8 cellular contexts compared by ENCODE assay signal in the genomic region with DNA sequence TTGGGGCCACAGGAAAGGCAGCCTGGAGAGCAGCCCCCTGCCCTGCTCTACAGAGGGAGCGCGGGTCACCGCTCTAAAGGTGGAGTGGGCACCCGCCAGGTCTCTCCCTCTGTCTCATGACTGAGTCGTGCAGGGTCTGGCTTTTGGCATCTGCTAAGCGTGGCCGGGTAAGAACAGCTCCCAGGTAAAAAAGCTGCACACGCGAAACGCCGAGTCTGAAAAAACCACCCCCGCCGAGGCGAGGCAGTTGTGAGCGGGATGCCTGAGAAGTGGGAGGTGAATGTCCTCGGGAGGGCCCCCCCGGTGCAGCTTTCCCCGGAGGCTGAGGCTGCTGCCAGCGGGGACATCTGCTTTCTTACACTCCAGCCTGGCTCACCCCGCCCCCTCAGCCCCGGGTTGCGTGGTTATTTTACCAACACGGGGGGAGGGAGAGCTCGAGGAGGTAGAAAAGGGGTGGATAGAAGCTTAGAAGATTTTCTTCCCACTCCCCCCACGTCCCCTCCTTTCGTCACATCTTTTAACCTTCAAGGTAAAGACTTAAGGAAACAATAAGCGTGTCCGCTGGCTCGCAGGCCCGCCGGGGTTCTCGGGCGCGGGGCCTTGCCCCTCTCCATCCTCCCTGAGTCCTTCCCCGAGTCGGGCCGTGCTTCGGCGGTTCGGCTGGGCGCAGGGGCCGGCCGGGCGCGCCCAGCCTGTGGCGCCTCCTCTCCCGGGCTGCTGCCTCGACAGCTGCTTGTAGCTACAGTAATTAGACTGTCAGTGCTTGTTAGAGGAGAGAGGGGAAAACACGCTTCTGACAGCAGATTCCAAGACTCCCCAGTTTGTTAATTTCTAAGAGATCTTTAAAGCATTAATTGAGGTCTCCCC.
DNase-seq lines count a peak whose midpoint lies in the region; TF ChIP-seq lines count a peak whose summit lies in the region.

No MANE protein-coding gene starts in this region.

- no peak overlapping the region for H2BK12ac ChIP-seq in H9 (ENCODE audit: insufficient read length, low read depth, low read length)

- H3K36me3 ChIP-seq in ectodermal cell (ENCODE audit: control insufficient read depth, insufficient read depth, low read length) = no peaks in the 10 kb centered on the region

- in situ Hi-C loops in G401 (cut with HindIII; ENCODE audit: low sequenced_read_pairs) (no loop called here), KBM-7 (cut with MboI; ENCODE audit: low pct_unique_long_range_greater_than_20kb, low sequenced_read_pairs) (no loop called here)

- peaks cover 52% of the 10 kb centered on the region for H3K27me3 Mint-ChIP-seq in H9 (ENCODE audit: low read depth)

- H4K20me1 ChIP-seq in H9 (ENCODE audit: control insufficient read depth, insufficient read depth, insufficient read length) = no peaks in the 10 kb centered on the region

- no peaks in the 10 kb centered on the region; the same call in 1 of the 2 replicates for H3K27me3 ChIP-seq in H9 (ENCODE audit: insufficient read depth, low read length)
- H3K27me3 ChIP-seq in ectodermal cell (ENCODE audit: control insufficient read depth, insufficient read depth, low read length, poor library complexity, severe bottlenecking) = peaks cover 37% of the 10 kb centered on the region

- H3K27ac Mint-ChIP-seq in H9 = no peak overlapping the region; a peak in 1 of 7 replicates

- H4K91ac ChIP-seq in H9 (ENCODE audit: insufficient read length, low read depth, low read length) = no peak overlapping the region

- no peak overlapping the region for H4K8ac ChIP-seq in H9 (replicated peaks; ENCODE audit: insufficient read length, low read depth, low read length)

- no peak overlapping the region for H2BK120ac ChIP-seq in H9 (ENCODE audit: low read depth, low read length, poor library complexity, severe bottlenecking)

- H3K14ac ChIP-seq in H9 (ENCODE audit: insufficient read depth, low read length) = no peak overlapping the region

- peak overlapping the region; percentile 42 for H3K4me3 ChIP-seq in ectodermal cell (ENCODE audit: insufficient read depth, low read depth, low read length)

- WGBS in H9 (ENCODE audit: extremely low coverage, insufficient read length, low lambda C conversion rate) = no CpG with 5 or more reads among the region's 49 CpGs
- WGBS in ectodermal cell, 2 experiments = 1% methylated on average over 45 to 46 of the region's 49 CpGs

- H3K36me3 Mint-ChIP-seq in H9 (ENCODE audit: insufficient read depth in 1 of 3, low read depth in 3 of 3) = no peaks in the 10 kb centered on the region; a peak in 1 of 7 replicates

- H3K79me2 ChIP-seq in H9 (ENCODE audit: insufficient read depth, low read length) = no peaks in the 10 kb centered on the region

- H3K9me3 ChIP-seq in H9 (ENCODE audit: control insufficient read depth, low read depth, low read length) (no peaks in the 10 kb centered on the region), ectodermal cell (ENCODE audit: control insufficient read depth, low read length) (no peaks in the 10 kb centered on the region)

- peak overlapping the region; percentile 32 for H3K4me2 ChIP-seq in H9 (ENCODE audit: insufficient read depth, insufficient read length, low read length)

- no peak overlapping the region for H2BK15ac ChIP-seq in H9 (ENCODE audit: low read depth, low read length)

- no peak overlapping the region for H3T11ph ChIP-seq in H9 (ENCODE audit: low read length)

- no peak overlapping the region for H2BK20ac ChIP-seq in H9 (ENCODE audit: low read depth, low read length, poor library complexity, severe bottlenecking)

- H3K18ac ChIP-seq in H9 (ENCODE audit: insufficient read length, low read depth, low read length) = no peak overlapping the region

- no peak overlapping the region for H3K56ac ChIP-seq in H9 (ENCODE audit: insufficient read length, low read depth, low read length)

- H3K9ac ChIP-seq in H9 (ENCODE audit: extremely low read depth, insufficient read length, low read length) = no peak overlapping the region

- no peak overlapping the region for H2BK5ac ChIP-seq in H9 (ENCODE audit: insufficient read length, low read length)

- H2AFZ ChIP-seq in H9 (ENCODE audit: low read length) = no peak overlapping the region

- H3K4me3 Mint-ChIP-seq in H9 = peak overlapping the region; percentile 72 to 90

- H3K27ac ChIP-seq in H9 (ENCODE audit: insufficient read length, low read depth, low read length) (no peak overlapping the region), ectodermal cell (ENCODE audit: insufficient read depth, low read depth, low read length, poor library complexity, severe bottlenecking) (no peak overlapping the region)

- no peak overlapping the region for H3K23ac ChIP-seq in H9 (ENCODE audit: insufficient read length, low read depth, low read length)

- peaks cover 17 to 21% of the 10 kb centered on the region in 2 experiments for H3K4me1 Mint-ChIP-seq in H9

- peak; percentile 67 for DNase-seq in G401 (ENCODE audit: low spot score)
- DNase-seq in H9 = peak; percentile 41
- peak; percentile 72 for DNase-seq in NCI-H1694 (lab: John Stamatoyannopoulos, UW)
- DNase-seq in activated CD4-positive, alpha-beta T cell treated with anti-CD3 and anti-CD28 coated beads, Interleukin-2, amount 50 U/mL, for 48 hours = peak; percentile 52 to 62
- peak; percentile 42 to 50 for DNase-seq in lung microvascular endothelial cell (ENCODE audit: low read depth in 2 of 2)
- DNase-seq in stimulated activated CD8-positive, alpha-beta memory T cell treated with anti-CD3 and anti-CD28 coated beads, Interleukin-4, amount 100 ng/mL, for 48 hours = peak; percentile 64
- no peak for DNase-seq in KBM-7

- no peaks in the 10 kb centered on the region for H3K79me1 ChIP-seq in H9 (ENCODE audit: insufficient read depth, low read depth, low read length, poor library complexity, severe bottlenecking)

- H3K23me2 ChIP-seq in H9 (ENCODE audit: insufficient read length, low read depth, low read length, poor library complexity, severe bottlenecking) = peaks cover 24% of the 10 kb centered on the region

- H4K5ac ChIP-seq in H9 (ENCODE audit: insufficient read length, low read depth, low read length) = no peak overlapping the region

- no peaks in the 10 kb centered on the region for H3K4me1 ChIP-seq in H9 (ENCODE audit: insufficient read depth, low read length)
- H3K4me1 ChIP-seq in ectodermal cell (ENCODE audit: control insufficient read depth, insufficient read depth, low read length) = peaks cover 13% of the 10 kb centered on the region

- no peak for TF ChIP-seq CTCF in H9 (conservative IDR thresholded peaks at IDR 0.05)

- no peak overlapping the region for H2AK5ac ChIP-seq in H9 (ENCODE audit: insufficient read length, low read length)

- H3K9me3 Mint-ChIP-seq in H9 = no peaks in the 10 kb centered on the region; a peak in 1 of 5 replicates

- no peak overlapping the region for H3K4ac ChIP-seq in H9 (ENCODE audit: low read depth, low read length)
